Comparison of ENCODE assay signal across 1 cellular context in the genomic region with DNA sequence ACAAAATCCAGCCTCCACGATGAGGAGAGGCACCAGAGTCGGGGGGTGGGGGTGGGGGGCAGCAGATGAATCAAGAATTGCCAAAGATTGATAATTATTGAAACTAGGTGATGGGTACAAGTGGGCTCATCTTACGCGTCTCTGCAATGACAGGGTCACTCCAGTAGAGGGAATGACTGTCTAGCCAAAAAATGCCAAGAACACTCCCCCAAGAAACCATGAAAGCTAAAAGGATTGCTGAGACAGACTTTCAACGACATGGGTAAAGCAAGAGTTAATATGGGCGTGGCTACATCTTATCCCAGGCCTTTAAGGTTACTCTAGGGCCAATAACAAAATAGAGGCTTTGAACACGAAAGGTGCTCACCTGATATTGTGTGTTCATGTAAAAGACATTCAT.
TF ChIP-seq lines count a peak whose summit lies in the region.

No MANE protein-coding gene starts in this region.

TF ChIP-seq in H1, 55 proteins besides CTCF, POLR2A, EP300 and RAD21 (continued from another document):
- TF ChIP-seq KDM5A (IDR thresholded peaks at IDR 0.05; ENCODE audit: low read length), result no peak
- peak; percentile 83 for TF ChIP-seq SP1 (IDR thresholded peaks at IDR 0.05; ENCODE audit: low read depth, low read length)
- no peak for TF ChIP-seq CREB1 (IDR thresholded peaks at IDR 0.05)
- no peak for TF ChIP-seq CBX5 (IDR thresholded peaks at IDR 0.05; ENCODE audit: low read depth, low read length)
- TF ChIP-seq MAFK (IDR thresholded peaks at IDR 0.05; ENCODE audit: low read depth, low read length), result 0 out of 2 replicates have a peak, but pooled peaks have one; percentile 11
- TF ChIP-seq CHD7 (IDR thresholded peaks at IDR 0.05; ENCODE audit: insufficient replicate concordance, low read length), result no peak
- peak; percentile 42 for TF ChIP-seq BACH1 (IDR thresholded peaks at IDR 0.05; ENCODE audit: low read length)
- TF ChIP-seq ATF2 (IDR thresholded peaks at IDR 0.05; ENCODE audit: low read length), result no peak
- no peak for TF ChIP-seq SIN3A (conservative IDR thresholded peaks at IDR 0.05 in 1 of 2, IDR thresholded peaks at IDR 0.05 in 1 of 2; ENCODE audit: low read depth in 1 of 2, low read length in 2 of 2)
- no peak for TF ChIP-seq TAF7 (optimal IDR thresholded peaks at IDR 0.05; ENCODE audit: borderline replicate concordance, low read depth, low read length)
- TF ChIP-seq CEBPB (IDR thresholded peaks at IDR 0.05; ENCODE audit: low read depth, low read length), result no peak
- TF ChIP-seq NANOG (IDR thresholded peaks at IDR 0.05; ENCODE audit: insufficient read depth, low read depth, low read length, poor library complexity, severe bottlenecking), result no peak
- no peak for TF ChIP-seq SP4 (IDR thresholded peaks at IDR 0.05; ENCODE audit: low read length)
- no peak for TF ChIP-seq SIRT6 (IDR thresholded peaks at IDR 0.05; ENCODE audit: low read length)
- TF ChIP-seq JUND (IDR thresholded peaks at IDR 0.05; ENCODE audit: low read length), result 0 out of 2 replicates have a peak, but pooled peaks have one; percentile 13
- TF ChIP-seq HDAC6 (IDR thresholded peaks at IDR 0.05; ENCODE audit: low read depth, low read length), result no peak
